1 cellular context compared by ENCODE assay signal in genomic region chr17:35141681-35142466, GRCh38.
TF ChIP-seq lines count a peak whose summit lies in the region.

Gene NLE1 (minus strand): TSS chr17:35142303. CDS start chr17:35142275, 28 bp downstream.

TF ChIP-seq in HepG2, 621 proteins besides CTCF, POLR2A, EP300 and RAD21 (continued from another document and continues in another):
- TF ChIP-seq ZNF281 (CRISPR knock-in tag; IDR thresholded peaks at IDR 0.05; ENCODE audit: borderline replicate concordance) (peak; percentile 68), HDAC1 (CRISPR knock-in tag; IDR thresholded peaks at IDR 0.05) (peak; percentile 97), ZBTB43 (CRISPR knock-in tag; conservative IDR thresholded peaks at IDR 0.05) (no peak), SRSF4 (IDR thresholded peaks at IDR 0.05; ENCODE audit: low read depth, low read length, poor library complexity, severe bottlenecking) (no peak), IRX3 (CRISPR knock-in tag; IDR thresholded peaks at IDR 0.05; ENCODE audit: borderline replicate concordance, low read depth) (no peak), MXD1 (CRISPR knock-in tag; IDR thresholded peaks at IDR 0.05) (peak; percentile 100), REL (CRISPR knock-in tag; conservative IDR thresholded peaks at IDR 0.05) (peak; percentile 91; the same call in 1 of the 2 replicates), ZBTB39 (CRISPR knock-in tag; IDR thresholded peaks at IDR 0.05) (no peak), UBTF (CRISPR knock-in tag; IDR thresholded peaks at IDR 0.05) (peak; percentile 77), POGK (CRISPR knock-in tag; conservative IDR thresholded peaks at IDR 0.05) (peak; percentile 90), CCAR2 (optimal IDR thresholded peaks at IDR 0.05; ENCODE audit: low read depth, low read length) (no peak), KAT7 (CRISPR knock-in tag; IDR thresholded peaks at IDR 0.05; ENCODE audit: borderline replicate concordance) (peak; percentile 82), FOSL1 (CRISPR knock-in tag; IDR thresholded peaks at IDR 0.05; ENCODE audit: borderline replicate concordance) (no peak), ZMYM4 (CRISPR knock-in tag; IDR thresholded peaks at IDR 0.05) (peak; percentile 97), MXD4 (CRISPR knock-in tag; IDR thresholded peaks at IDR 0.05) (peak; percentile 100), PAXIP1 (CRISPR knock-in tag; conservative IDR thresholded peaks at IDR 0.05) (peak; percentile 49), ATRX (CRISPR knock-in tag; IDR thresholded peaks at IDR 0.05; ENCODE audit: borderline replicate concordance) (no peak), ZNF382 (CRISPR knock-in tag; IDR thresholded peaks at IDR 0.05; ENCODE audit: borderline replicate concordance) (no peak), SSRP1 (CRISPR knock-in tag; IDR thresholded peaks at IDR 0.05) (no peak), RARG (CRISPR knock-in tag; IDR thresholded peaks at IDR 0.05; ENCODE audit: low read depth) (0 out of 2 replicates have a peak, but pooled peaks have one; percentile 54), ZNF260 (CRISPR knock-in tag; IDR thresholded peaks at IDR 0.05; ENCODE audit: borderline replicate concordance, low read depth) (no peak), ZNF121 (CRISPR knock-in tag; IDR thresholded peaks at IDR 0.05) (peak; percentile 35; the same call in 1 of the 2 replicates), ZNF18 (CRISPR knock-in tag; IDR thresholded peaks at IDR 0.05; ENCODE audit: insufficient replicate concordance) (peak; percentile 39), HOXA3 (CRISPR knock-in tag; IDR thresholded peaks at IDR 0.05) (peak; percentile 92), KLF6 (CRISPR knock-in tag; IDR thresholded peaks at IDR 0.05) (peak; percentile 80; the same call in 1 of the 2 replicates), ZKSCAN5 (CRISPR knock-in tag; IDR thresholded peaks at IDR 0.05) (no peak), ZNF605 (CRISPR knock-in tag; IDR thresholded peaks at IDR 0.05) (no peak), ZNF234 (CRISPR knock-in tag; conservative IDR thresholded peaks at IDR 0.05) (peak; percentile 55; the same call in 1 of the 2 replicates), ATF3 (CRISPR knock-in tag; IDR thresholded peaks at IDR 0.05) (no peak; the same call in 1 of the 2 replicates), ZNF652 (CRISPR knock-in tag; IDR thresholded peaks at IDR 0.05; ENCODE audit: borderline replicate concordance, low read depth) (no peak), SRSF1 (optimal IDR thresholded peaks at IDR 0.05; ENCODE audit: low read depth, low read length) (no peak), DMTF1 (CRISPR knock-in tag; IDR thresholded peaks at IDR 0.05) (no peak), ARNT (IDR thresholded peaks at IDR 0.05) (no peak), NR2F2 (IDR thresholded peaks at IDR 0.05; ENCODE audit: borderline replicate concordance, low read depth) (no peak), ZNF556 (CRISPR knock-in tag; IDR thresholded peaks at IDR 0.05; ENCODE audit: borderline replicate concordance) (peak; percentile 96), ATF7-NPFF (CRISPR knock-in tag; IDR thresholded peaks at IDR 0.05; ENCODE audit: low read depth) (peak; percentile 91)
